In the genomic region with DNA sequence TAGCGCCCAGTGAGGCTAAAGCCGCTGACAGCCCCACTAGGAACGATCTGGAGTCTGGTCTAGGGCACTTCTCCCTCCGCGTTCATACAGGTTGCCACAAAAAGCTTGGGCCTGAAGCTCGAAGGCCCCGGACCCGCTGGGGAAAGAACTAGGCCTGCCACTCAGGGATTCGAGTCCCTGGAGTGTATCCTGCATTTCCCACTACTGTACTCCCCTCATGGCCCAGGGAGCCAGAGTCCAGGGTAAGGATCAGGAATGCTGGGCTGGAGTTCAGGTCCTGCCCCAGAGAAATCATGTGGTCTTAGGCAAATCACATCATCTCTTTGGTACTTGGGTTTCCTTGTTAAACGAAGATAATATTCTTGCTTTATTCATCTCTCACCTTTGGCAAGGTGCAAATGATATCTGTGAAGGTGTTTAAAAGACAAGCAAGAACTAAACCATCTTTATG, we compare ENCODE assay signal across 8 cellular contexts. TPM values are rescaled to one million over a fixed set of nuclear protein-coding genes. Genes with fewer than 3 reads are reported as not detected.
DNase-seq lines count a peak whose midpoint lies in the region; ATAC-seq and TF ChIP-seq lines count a peak whose summit lies in the region.

No MANE protein-coding gene starts in this region.

- no peaks in the 10 kb centered on the region for H3K27me3 ChIP-seq in left lung
- H3K27me3 ChIP-seq in tibial artery = no peaks in the 10 kb centered on the region

- H3K36me3 ChIP-seq in left lung (peaks cover 0 to 30% of the 10 kb centered on the region in 2 donors), tibial artery (peaks cover 28 to 61% (median 43%) of the 10 kb centered on the region in 3 donors)

- peak; percentile 8 for ATAC-seq in GM19395 (IDR thresholded peaks at IDR 0.05; ENCODE audit: unreplicated experiment)
- no peak for ATAC-seq in left lung
- no peak for ATAC-seq in GM18517 (IDR thresholded peaks at IDR 0.05; ENCODE audit: unreplicated experiment)
- ATAC-seq in HG02763 (IDR thresholded peaks at IDR 0.05; ENCODE audit: unreplicated experiment) = no peak

- DNase-seq in left lung (no peak), tibial artery (no peak), globus pallidus (ENCODE audit: low spot score) (no peak)

- H3K4me3 ChIP-seq in left lung (peak overlapping the region; percentile 72 to 83), tibial artery (peak overlapping the region; percentile 87 to 89)

- H3K27ac ChIP-seq in 22Rv1 (peak overlapping the region; percentile 95), adipose tissue (ENCODE audit: low read depth, low read length) (peak overlapping the region; percentile 94), left lung (peak overlapping the region; percentile 99), tibial artery (peak overlapping the region; percentile 96 to 99)

- intact Hi-C loops in left lung (cut with DNase I) (loop anchor here (5.0 to 10.0 kb wide), 4 partner anchors 93 to 263 kb away; no protein-coding TSS in a partner anchor), tibial artery (cut with DNase I; ENCODE audit: low total_unique reads) (loop anchor here (2.0 to 10.0 kb wide), 5 partner anchors 153 to 309 kb away; no protein-coding TSS in a partner anchor)

- WGBS in adipose tissue, 3 donors = 2 to 5% (median 2%) methylated on average over 10 of the region's 10 CpGs

- TF ChIP-seq CTCF in 22Rv1 (IDR thresholded peaks at IDR 0.05) = no peak
- peak in 1 of 2 donors; percentile 32 for TF ChIP-seq CTCF in left lung (IDR thresholded peaks at IDR 0.05)
- TF ChIP-seq CTCF in tibial artery (IDR thresholded peaks at IDR 0.05) = no peak

- H3K9me3 ChIP-seq in left lung (no peaks in the 10 kb centered on the region), tibial artery (no peaks in the 10 kb centered on the region)

- H3K4me1 ChIP-seq in left lung (peaks cover 5 to 41% of the 10 kb centered on the region in 2 donors), tibial artery (peaks cover 0 to 25% (median 19%) of the 10 kb centered on the region in 4 donors)

RNA-seq across cellular contexts. Expression of gene ZFP36L2, which starts 1.4 kb away (rescaled TPM):
- polyA plus RNA-seq in adipose tissue = 100 to 1,000 TPM in 2 of 3 donors, 10 to 100 TPM in 1; 44.6 to 165 (median 125) TPM
- 100 to 1,000 TPM in 1 of 2 donors, 10 to 100 TPM in 1; 72.2 to 112 TPM for total RNA-seq in left lung
